ENCODE assay signal across 10 cellular contexts in the genomic region with DNA sequence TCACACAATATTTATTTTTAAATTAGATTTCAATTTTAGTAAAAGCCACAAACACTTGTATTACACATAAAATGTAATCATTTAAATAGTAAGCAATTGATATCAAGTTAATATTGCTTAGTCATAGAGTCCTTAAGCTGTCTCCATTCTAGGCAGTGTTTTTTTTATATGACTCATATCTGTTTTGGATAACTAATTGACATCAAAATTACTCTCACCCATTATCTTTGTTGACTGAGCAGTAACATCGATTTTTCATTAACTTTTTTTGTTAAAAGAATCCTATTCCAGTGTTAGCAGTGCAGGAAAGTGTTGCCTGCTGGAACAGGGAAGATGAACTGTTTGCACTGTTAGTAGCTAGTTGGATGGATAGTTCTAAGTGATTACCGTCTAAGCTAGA. TPM values are rescaled to one million over a fixed set of nuclear protein-coding genes. Genes with fewer than 3 reads are reported as not detected.
"Had no signal": no experiment of that assay in that cellular context is flagged by ENCODE, and none has a peak within 500 bp of the region (broad histone marks: within the 10 kb centered on the region; RNA-seq: fewer than 3 reads in every experiment).

No MANE protein-coding gene starts in this region.

RNA-seq across cellular contexts. Expression of a gene that starts 21.3 kb away (rescaled TPM):
- total RNA-seq: activated CD4-positive, alpha-beta memory T cell treated with anti-CD3 and anti-CD28 coated beads, Interleukin-2, amount 10 ng/mL, durations not matched to agents 7 days and 5 days; activated CD4-positive, alpha-beta T cell treated with anti-CD3 and anti-CD28 coated beads for 36 hours; activated CD8-positive, alpha-beta memory T cell treated with anti-CD3 and anti-CD28 coated beads for 36 hours; activated naive CD4-positive, alpha-beta T cell treated with anti-CD3 and anti-CD28 coated beads for 36 hours; activated T-helper 17 cell treated with anti-CD3 and anti-CD28 coated beads, Interleukin-2, amount 50 U/mL, for 72 hours; astrocyte; cardiac muscle cell; K562; Right ventricle myocardium inferior; T-helper 2 cell treated with Interferon-gamma antibody and Interleukin-4, amounts not matched to agents 100 ng/mL and 5 ng/mL, for 36 hours had no signal
